Comparison of ENCODE assay signal across 28 cellular contexts in the genomic region with DNA sequence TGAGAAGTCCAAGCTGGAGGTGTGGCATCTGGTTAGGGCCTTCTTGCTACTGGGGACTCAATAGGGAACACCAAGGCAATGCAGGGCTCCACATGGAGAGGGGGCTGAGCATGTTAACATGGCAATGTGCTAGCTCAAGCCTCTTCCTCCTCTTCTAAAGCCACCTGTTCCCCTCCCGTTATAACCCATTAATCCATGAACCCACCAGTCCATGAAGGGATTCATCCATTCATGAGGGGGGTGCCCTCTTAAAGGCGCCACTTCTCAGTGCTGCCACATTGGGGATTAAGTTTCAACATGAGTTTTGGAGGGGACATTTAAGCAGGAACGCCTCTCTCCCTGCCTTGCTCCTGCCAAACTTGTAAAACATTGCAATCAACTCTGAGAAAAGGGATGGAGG.
"Had no signal": no experiment of that assay in that cellular context is flagged by ENCODE, and none has a peak within 500 bp of the region (broad histone marks: within the 10 kb centered on the region; RNA-seq: fewer than 3 reads in every experiment).

No MANE protein-coding gene starts in this region.

- H3K9me3 Mint-ChIP-seq: immature natural killer cell, mesothelial cell of epicardium, natural killer cell, type B pancreatic cell had no signal

- H3K4me3 Mint-ChIP-seq: immature natural killer cell; mesothelial cell of epicardium; naive B cell; natural killer cell; nephron progenitor cell; neural progenitor cell; stimulated activated memory B cell treated with anti-CD40 and anti-IgM and Interleukin-4, amounts not matched to agents 10 μg/mL and 1 μg/mL and 100 μg/mL, for 72 hours; stimulated activated naive CD8-positive, alpha-beta T cell treated with anti-CD3 and anti-CD28 coated beads, Interleukin-15, amount 100 ng/mL, for 72 hours; type B pancreatic cell had no signal

- H3K36me3 Mint-ChIP-seq: immature natural killer cell; mesothelial cell of epicardium; naive B cell; natural killer cell; neural progenitor cell; stimulated activated memory B cell treated with anti-CD40 and anti-IgM and Interleukin-4, amounts not matched to agents 10 μg/mL and 1 μg/mL and 100 μg/mL, for 72 hours; type B pancreatic cell had no signal

- DNase-seq: hypothalamus; immature natural killer cell; left colon; left ventricle myocardium inferior; mesendoderm; naive B cell; natural killer cell; nephron progenitor cell; occipital lobe; ovary; retina; sigmoid colon; small intestine; spleen; stimulated activated CD4-positive, alpha-beta T cell treated with anti-CD3 and anti-CD28 coated beads, Interleukin-1b, Interleukin-23, amount 100 ng/mL, for 48 hours; stimulated activated CD4-positive, alpha-beta T cell treated with anti-CD3 and anti-CD28 coated beads, Interleukin-2, amount 100 ng/mL, for 48 hours; stimulated activated CD4-positive, alpha-beta T cell treated with anti-CD3 and anti-CD28 coated beads, Interleukin-4, amount 100 ng/mL, for 4 hours; stimulated activated CD8-positive, alpha-beta memory T cell treated with anti-CD3 and anti-CD28 coated beads, Interleukin-4, amount 100 ng/mL, for 48 hours; stimulated activated naive CD4-positive, alpha-beta T cell treated with Interleukin-2 at 50 U/mL for 16 hours; stimulated activated naive CD8-positive, alpha-beta T cell treated with anti-CD3 and anti-CD28 coated beads, Interleukin-15, amount 100 ng/mL, for 72 hours; substantia nigra; uterus had no signal

- ATAC-seq: left colon; natural killer cell; right cardiac atrium; stimulated activated memory B cell treated with anti-CD40 and anti-IgM and Interleukin-4, amounts not matched to agents 10 μg/mL and 1 μg/mL and 100 μg/mL, for 72 hours; stimulated activated naive CD8-positive, alpha-beta T cell treated with anti-CD3 and anti-CD28 coated beads, Interleukin-15, amount 100 ng/mL, for 72 hours had no signal

- H3K4me1 Mint-ChIP-seq: immature natural killer cell; naive B cell; natural killer cell; stimulated activated memory B cell treated with anti-CD40 and anti-IgM and Interleukin-4, amounts not matched to agents 10 μg/mL and 1 μg/mL and 100 μg/mL, for 72 hours; stimulated activated naive CD8-positive, alpha-beta T cell treated with anti-CD3 and anti-CD28 coated beads, Interleukin-15, amount 100 ng/mL, for 72 hours had no signal

- H3K27me3 Mint-ChIP-seq: progenitor cell of endocrine pancreas had no signal

- H3K27ac Mint-ChIP-seq: immature natural killer cell; mesothelial cell of epicardium; naive B cell; natural killer cell; nephron progenitor cell; stimulated activated memory B cell treated with anti-CD40 and anti-IgM and Interleukin-4, amounts not matched to agents 10 μg/mL and 1 μg/mL and 100 μg/mL, for 72 hours; stimulated activated naive CD8-positive, alpha-beta T cell treated with anti-CD3 and anti-CD28 coated beads, Interleukin-15, amount 100 ng/mL, for 72 hours; type B pancreatic cell had no signal
